ENCODE assay signal across 1 cellular context in genomic region chr19:52269338-52270261, GRCh38.
TF ChIP-seq lines count a peak whose summit lies in the region.

Gene ZNF766, plus strand, starts transcription at chr19:52269587. Its CDS starts 27 bp downstream, at chr19:52269614.

TF ChIP-seq in WTC11, 78 proteins besides CTCF, POLR2A, EP300 and RAD21 (continued from another document):
- TF ChIP-seq ZNF532 (CRISPR knock-in tag; IDR thresholded peaks at IDR 0.05; ENCODE audit: borderline replicate concordance) (no peak), ZMAT4 (CRISPR knock-in tag; IDR thresholded peaks at IDR 0.05) (no peak), ATF1 (CRISPR knock-in tag; IDR thresholded peaks at IDR 0.05) (no peak), ESRRA (CRISPR knock-in tag; IDR thresholded peaks at IDR 0.05; ENCODE audit: borderline replicate concordance) (no peak), GTF2I (CRISPR knock-in tag; conservative IDR thresholded peaks at IDR 0.05) (no peak), FOXJ3 (CRISPR knock-in tag; IDR thresholded peaks at IDR 0.05; ENCODE audit: borderline replicate concordance) (no peak), ATF3 (CRISPR knock-in tag; conservative IDR thresholded peaks at IDR 0.05) (no peak), JUN (CRISPR knock-in tag; IDR thresholded peaks at IDR 0.05) (no peak), SMAD4 (CRISPR knock-in tag; IDR thresholded peaks at IDR 0.05) (no peak), STAT6 (CRISPR knock-in tag; conservative IDR thresholded peaks at IDR 0.05; ENCODE audit: low read depth) (no peak), TEAD1 (CRISPR knock-in tag; IDR thresholded peaks at IDR 0.05) (peak; percentile 62), IRF1 (CRISPR knock-in tag; IDR thresholded peaks at IDR 0.05) (no peak), KAT7 (CRISPR knock-in tag; IDR thresholded peaks at IDR 0.05; ENCODE audit: borderline replicate concordance) (0 out of 2 replicates have a peak, but pooled peaks have one; percentile 46), ZNF219 (CRISPR knock-in tag; IDR thresholded peaks at IDR 0.05; ENCODE audit: borderline replicate concordance) (no peak), GRHL2 (CRISPR knock-in tag; IDR thresholded peaks at IDR 0.05; ENCODE audit: insufficient replicate concordance, severe bottlenecking) (no peak), E2F4 (CRISPR knock-in tag; IDR thresholded peaks at IDR 0.05; ENCODE audit: borderline replicate concordance, low read depth) (peak; percentile 82; the same call in 1 of the 2 replicates), ZNF671 (CRISPR knock-in tag; IDR thresholded peaks at IDR 0.05) (no peak), ZNF138 (CRISPR knock-in tag; conservative IDR thresholded peaks at IDR 0.05) (no peak), NFE2L1 (CRISPR knock-in tag; IDR thresholded peaks at IDR 0.05) (no peak), MLX (CRISPR knock-in tag; IDR thresholded peaks at IDR 0.05) (no peak), ZNF416 (CRISPR knock-in tag; IDR thresholded peaks at IDR 0.05) (no peak), NR2C2 (CRISPR knock-in tag; IDR thresholded peaks at IDR 0.05) (no peak), SP1 (CRISPR knock-in tag; conservative IDR thresholded peaks at IDR 0.05) (peak; percentile 96), HMGXB4 (CRISPR knock-in tag; IDR thresholded peaks at IDR 0.05) (no peak), ZNF281 (CRISPR knock-in tag; IDR thresholded peaks at IDR 0.05) (no peak), CREM (CRISPR knock-in tag; IDR thresholded peaks at IDR 0.05) (no peak), NR3C1 (CRISPR knock-in tag; conservative IDR thresholded peaks at IDR 0.05; ENCODE audit: low read depth) (no peak), IRF2 (CRISPR knock-in tag; IDR thresholded peaks at IDR 0.05; ENCODE audit: borderline replicate concordance, low read depth) (no peak), GABPB1 (CRISPR knock-in tag; IDR thresholded peaks at IDR 0.05) (peak; percentile 83), FOXK1 (CRISPR knock-in tag; IDR thresholded peaks at IDR 0.05) (peak; percentile 74; the same call in 1 of the 2 replicates), SOX15 (CRISPR knock-in tag; IDR thresholded peaks at IDR 0.05) (no peak), ZSCAN18 (CRISPR knock-in tag; IDR thresholded peaks at IDR 0.05) (no peak)
